ENCODE assay signal across 29 cellular contexts in the genomic region with DNA sequence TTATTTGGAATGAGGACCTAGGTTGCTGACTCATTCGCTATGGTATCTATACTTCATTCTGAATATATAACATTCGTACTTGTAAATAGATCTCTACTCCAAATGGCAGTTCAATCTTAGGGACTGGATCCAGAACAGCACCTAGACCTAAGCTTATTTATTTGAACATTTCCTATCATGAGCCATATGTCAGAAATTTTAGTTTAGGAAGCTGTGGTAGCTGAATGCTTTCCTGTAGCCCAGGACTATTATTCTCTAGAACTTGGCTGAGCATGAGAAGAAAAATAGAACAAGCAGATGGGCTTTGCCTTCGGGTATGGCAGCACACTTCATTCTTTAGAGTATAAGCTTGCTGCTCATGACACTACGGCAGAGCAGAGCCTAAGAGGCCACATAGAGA.
"Had no signal": no experiment of that assay in that cellular context is flagged by ENCODE, and none has a peak within 500 bp of the region (broad histone marks: within the 10 kb centered on the region; RNA-seq: fewer than 3 reads in every experiment).

No MANE protein-coding gene starts in this region.

- H3K4me2 ChIP-seq: hepatocyte had no signal

- H3K4me1 ChIP-seq: adrenal gland, body of pancreas, colonic mucosa, gastrocnemius medialis, pancreas, right atrium auricular region, stomach, suprapubic skin, tibial artery, upper lobe of right lung had no signal

- DNase-seq: activated CD4-positive, alpha-beta T cell treated with anti-CD3 and anti-CD28 coated beads for 36 hours; activated CD4-positive, CD25-positive, alpha-beta regulatory T cell; activated CD8-positive, alpha-beta memory T cell treated with anti-CD3 and anti-CD28 coated beads for 24 hours; activated effector memory CD4-positive, alpha-beta T cell treated with Interleukin-2 at 50 U/mL for 16 hours; activated naive CD4-positive, alpha-beta T cell treated with Interleukin-2 at 50 U/mL for 16 hours; activated naive CD8-positive, alpha-beta T cell treated with anti-CD3 and anti-CD28 coated beads for 36 hours; adrenal gland; aorta; body of pancreas; cerebellar nuclear complex; colonic mucosa; effector memory CD4-positive, alpha-beta T cell; erythroblast; gastrocnemius medialis; left cardiac atrium; mammary epithelial cell; naive B cell; nephron progenitor cell; nucleus accumbens; pancreas; stimulated activated CD4-positive, alpha-beta T cell treated with anti-CD3 and anti-CD28 coated beads, Interleukin-15, amount 100 ng/mL, for 24 hours; stimulated activated CD4-positive, alpha-beta T cell treated with anti-CD3 and anti-CD28 coated beads, Interleukin-2, amount 100 ng/mL, for 24 hours; stimulated activated naive B cell treated with anti-CD40 and anti-IgM and Interleukin-4, amounts not matched to agents 10 μg/mL and 1 μg/mL and 100 μg/mL, for 72 hours; stomach; tibial artery; upper lobe of right lung had no signal

- H3K79me2 ChIP-seq: hepatocyte had no signal

- H3K36me3 ChIP-seq: adrenal gland, colonic mucosa, gastrocnemius medialis, pancreas, right atrium auricular region, stomach, suprapubic skin, tibial artery, upper lobe of right lung had no signal

- H2AFZ ChIP-seq: hepatocyte had no signal

- ATAC-seq: activated CD4-positive, alpha-beta T cell treated with anti-CD3 and anti-CD28 coated beads for 36 hours; body of pancreas; gastrocnemius medialis; left cardiac atrium; pancreas; stimulated activated naive B cell treated with anti-CD40 and anti-IgM and Interleukin-4, amounts not matched to agents 10 μg/mL and 1 μg/mL and 100 μg/mL, for 72 hours; upper lobe of right lung had no signal

- H3K4me3 ChIP-seq: adrenal gland, body of pancreas, colonic mucosa, gastrocnemius medialis, hepatocyte, pancreas, right atrium auricular region, stomach, suprapubic skin, tibial artery, upper lobe of right lung had no signal

- H3K9me3 ChIP-seq: body of pancreas, colonic mucosa, gastrocnemius medialis, pancreas, right atrium auricular region, stomach, suprapubic skin, tibial artery, upper lobe of right lung had no signal

- H3K27ac ChIP-seq: adrenal gland, body of pancreas, colonic mucosa, gastrocnemius medialis, hepatocyte, pancreas, right atrium auricular region, stomach, suprapubic skin, tibial artery, upper lobe of right lung had no signal

- H3K27me3 ChIP-seq: adrenal gland, body of pancreas, colonic mucosa, gastrocnemius medialis, hepatocyte, pancreas, right atrium auricular region, stomach, suprapubic skin, tibial artery, upper lobe of right lung had no signal
